1 cellular context compared by ENCODE assay signal in the genomic region with DNA sequence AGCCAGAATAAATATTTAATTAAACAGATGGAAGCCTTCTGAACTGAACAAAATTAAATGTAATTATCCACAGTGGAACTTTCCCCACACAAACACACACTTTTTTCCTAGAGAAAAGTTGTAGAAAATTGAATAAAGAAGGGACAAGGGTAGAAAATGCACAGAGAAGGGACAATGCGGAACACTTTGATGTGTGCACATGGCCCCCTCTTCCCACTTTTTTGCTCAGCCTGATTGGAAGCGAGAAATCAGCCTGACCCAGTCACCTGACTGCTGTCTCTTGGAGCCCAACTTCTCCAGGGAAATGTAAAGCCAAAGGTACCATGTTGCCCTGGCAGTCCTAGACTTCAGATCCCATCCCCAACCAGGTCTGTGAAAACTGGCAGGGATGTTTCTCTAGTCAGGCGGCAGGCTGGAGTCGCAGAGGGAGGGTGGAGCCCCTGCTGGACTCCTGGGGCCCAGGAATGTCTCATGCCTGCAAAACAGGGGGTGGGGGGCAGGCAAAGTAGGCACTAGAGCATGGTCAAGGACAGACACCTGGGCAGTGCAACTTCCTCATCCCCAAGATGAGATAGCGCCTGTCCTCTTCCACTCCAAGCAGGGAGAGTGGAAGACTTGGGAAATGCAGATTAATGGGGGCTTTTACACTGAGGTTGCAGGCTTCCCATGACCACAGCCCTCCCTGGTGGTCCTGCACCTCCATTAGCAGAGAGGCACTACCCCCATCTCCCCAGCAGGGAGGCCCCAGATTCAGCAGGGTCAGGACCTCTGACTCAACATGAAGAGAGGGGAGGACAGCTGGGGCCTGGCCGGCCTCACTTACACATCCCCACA.
TF ChIP-seq lines count a peak whose summit lies in the region.

No MANE protein-coding gene starts in this region.

TF ChIP-seq in HepG2, 621 proteins besides CTCF, POLR2A, EP300 and RAD21 (continued from another document and continues in another):
- TF ChIP-seq, protein P1, sequence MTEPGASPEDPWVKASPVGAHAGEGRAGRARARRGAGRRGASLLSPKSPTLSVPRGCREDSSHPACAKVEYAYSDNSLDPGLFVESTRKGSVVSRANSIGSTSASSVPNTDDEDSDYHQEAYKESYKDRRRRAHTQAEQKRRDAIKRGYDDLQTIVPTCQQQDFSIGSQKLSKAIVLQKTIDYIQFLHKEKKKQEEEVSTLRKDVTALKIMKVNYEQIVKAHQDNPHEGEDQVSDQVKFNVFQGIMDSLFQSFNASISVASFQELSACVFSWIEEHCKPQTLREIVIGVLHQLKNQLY (CRISPR knock-in tag; IDR thresholded peaks at IDR 0.05) = no peak
- TF ChIP-seq SRY (CRISPR knock-in tag; IDR thresholded peaks at IDR 0.05) (no peak), SP4 (CRISPR knock-in tag; IDR thresholded peaks at IDR 0.05) (no peak; the same call in 1 of the 2 replicates), ZNF644 (CRISPR knock-in tag; IDR thresholded peaks at IDR 0.05; ENCODE audit: low read depth) (peak; percentile 65; the same call in 1 of the 2 replicates), ARID3A (IDR thresholded peaks at IDR 0.05; ENCODE audit: low read depth, low read length) (no peak; the same call in 1 of the 2 replicates), FOXK2 (IDR thresholded peaks at IDR 0.05) (no peak), ZBTB4 (CRISPR knock-in tag; IDR thresholded peaks at IDR 0.05; ENCODE audit: borderline replicate concordance) (0 out of 2 replicates have a peak, but pooled peaks have one; percentile 38), YEATS4 (CRISPR knock-in tag; IDR thresholded peaks at IDR 0.05; ENCODE audit: borderline replicate concordance) (no peak), ZNF773 (CRISPR knock-in tag; IDR thresholded peaks at IDR 0.05; ENCODE audit: borderline replicate concordance) (no peak), ZFP82 (CRISPR knock-in tag; IDR thresholded peaks at IDR 0.05; ENCODE audit: borderline replicate concordance) (no peak), CREBL2 (CRISPR knock-in tag; IDR thresholded peaks at IDR 0.05; ENCODE audit: borderline replicate concordance) (no peak), REPIN1 (CRISPR knock-in tag; IDR thresholded peaks at IDR 0.05; ENCODE audit: borderline replicate concordance, low read depth) (0 out of 2 replicates have a peak, but pooled peaks have one; percentile 3), REL (CRISPR knock-in tag; conservative IDR thresholded peaks at IDR 0.05) (peak; percentile 46; the same call in 1 of the 2 replicates), ZFP36L1 (CRISPR knock-in tag; IDR thresholded peaks at IDR 0.05) (no peak), RBM39 (IDR thresholded peaks at IDR 0.05; ENCODE audit: low read depth, low read length, poor library complexity, severe bottlenecking) (no peak), ZNF20 (CRISPR knock-in tag; IDR thresholded peaks at IDR 0.05) (no peak), MBNL3 (CRISPR knock-in tag; conservative IDR thresholded peaks at IDR 0.05) (no peak), RXRB (CRISPR knock-in tag; IDR thresholded peaks at IDR 0.05; ENCODE audit: borderline replicate concordance) (peak; percentile 49; the same call in 1 of the 2 replicates), NFE2 (CRISPR knock-in tag; IDR thresholded peaks at IDR 0.05) (no peak), CENPT (CRISPR knock-in tag; IDR thresholded peaks at IDR 0.05; ENCODE audit: low read depth) (no peak), NFIC (IDR thresholded peaks at IDR 0.05; ENCODE audit: low read length) (peak; percentile 19), ZNF577 (CRISPR knock-in tag; IDR thresholded peaks at IDR 0.05; ENCODE audit: borderline replicate concordance, low read depth) (no peak), PRDM15 (CRISPR knock-in tag; IDR thresholded peaks at IDR 0.05) (no peak; the same call in 1 of the 2 replicates), NFKB2 (CRISPR knock-in tag; IDR thresholded peaks at IDR 0.05; ENCODE audit: borderline replicate concordance) (peak; percentile 68; the same call in 1 of the 2 replicates), SP5 (CRISPR knock-in tag; IDR thresholded peaks at IDR 0.05; ENCODE audit: borderline replicate concordance, low read depth) (0 out of 2 replicates have a peak, but pooled peaks have one; percentile 58), JDP2 (CRISPR knock-in tag; IDR thresholded peaks at IDR 0.05; ENCODE audit: borderline replicate concordance) (no peak; the same call in 1 of the 2 replicates), NFKBIZ (CRISPR knock-in tag; IDR thresholded peaks at IDR 0.05) (no peak), PAWR (CRISPR knock-in tag; IDR thresholded peaks at IDR 0.05; ENCODE audit: borderline replicate concordance) (no peak), ATF7 (IDR thresholded peaks at IDR 0.05) (no peak), ATF7 (CRISPR knock-in tag; IDR thresholded peaks at IDR 0.05) (no peak), SOX5 (CRISPR knock-in tag; IDR thresholded peaks at IDR 0.05; ENCODE audit: borderline replicate concordance) (no peak), ZNF550 (CRISPR knock-in tag; IDR thresholded peaks at IDR 0.05; ENCODE audit: borderline replicate concordance) (no peak)
- TF ChIP-seq, protein P2, sequence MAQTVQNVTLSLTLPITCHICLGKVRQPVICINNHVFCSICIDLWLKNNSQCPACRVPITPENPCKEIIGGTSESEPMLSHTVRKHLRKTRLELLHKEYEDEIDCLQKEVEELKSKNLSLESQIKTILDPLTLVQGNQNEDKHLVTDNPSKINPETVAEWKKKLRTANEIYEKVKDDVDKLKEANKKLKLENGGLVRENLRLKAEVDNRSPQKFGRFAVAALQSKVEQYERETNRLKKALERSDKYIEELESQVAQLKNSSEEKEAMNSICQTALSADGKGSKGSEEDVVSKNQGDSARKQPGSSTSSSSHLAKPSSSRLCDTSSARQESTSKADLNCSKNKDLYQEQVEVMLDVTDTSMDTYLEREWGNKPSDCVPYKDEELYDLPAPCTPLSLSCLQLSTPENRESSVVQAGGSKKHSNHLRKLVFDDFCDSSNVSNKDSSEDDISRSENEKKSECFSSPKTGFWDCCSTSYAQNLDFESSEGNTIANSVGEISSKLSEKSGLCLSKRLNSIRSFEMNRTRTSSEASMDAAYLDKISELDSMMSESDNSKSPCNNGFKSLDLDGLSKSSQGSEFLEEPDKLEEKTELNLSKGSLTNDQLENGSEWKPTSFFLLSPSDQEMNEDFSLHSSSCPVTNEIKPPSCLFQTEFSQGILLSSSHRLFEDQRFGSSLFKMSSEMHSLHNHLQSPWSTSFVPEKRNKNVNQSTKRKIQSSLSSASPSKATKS (CRISPR knock-in tag; IDR thresholded peaks at IDR 0.05) = no peak
- TF ChIP-seq, protein P3, sequence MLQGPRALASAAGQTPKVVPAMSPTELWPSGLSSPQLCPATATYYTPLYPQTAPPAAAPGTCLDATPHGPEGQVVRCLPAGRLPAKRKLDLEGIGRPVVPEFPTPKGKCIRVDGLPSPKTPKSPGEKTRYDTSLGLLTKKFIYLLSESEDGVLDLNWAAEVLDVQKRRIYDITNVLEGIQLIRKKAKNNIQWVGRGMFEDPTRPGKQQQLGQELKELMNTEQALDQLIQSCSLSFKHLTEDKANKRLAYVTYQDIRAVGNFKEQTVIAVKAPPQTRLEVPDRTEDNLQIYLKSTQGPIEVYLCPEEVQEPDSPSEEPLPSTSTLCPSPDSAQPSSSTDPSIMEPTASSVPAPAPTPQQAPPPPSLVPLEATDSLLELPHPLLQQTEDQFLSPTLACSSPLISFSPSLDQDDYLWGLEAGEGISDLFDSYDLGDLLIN (CRISPR knock-in tag; IDR thresholded peaks at IDR 0.05; ENCODE audit: borderline replicate concordance) = 0 out of 2 replicates have a peak, but pooled peaks have one; percentile 27
- TF ChIP-seq, protein P4, sequence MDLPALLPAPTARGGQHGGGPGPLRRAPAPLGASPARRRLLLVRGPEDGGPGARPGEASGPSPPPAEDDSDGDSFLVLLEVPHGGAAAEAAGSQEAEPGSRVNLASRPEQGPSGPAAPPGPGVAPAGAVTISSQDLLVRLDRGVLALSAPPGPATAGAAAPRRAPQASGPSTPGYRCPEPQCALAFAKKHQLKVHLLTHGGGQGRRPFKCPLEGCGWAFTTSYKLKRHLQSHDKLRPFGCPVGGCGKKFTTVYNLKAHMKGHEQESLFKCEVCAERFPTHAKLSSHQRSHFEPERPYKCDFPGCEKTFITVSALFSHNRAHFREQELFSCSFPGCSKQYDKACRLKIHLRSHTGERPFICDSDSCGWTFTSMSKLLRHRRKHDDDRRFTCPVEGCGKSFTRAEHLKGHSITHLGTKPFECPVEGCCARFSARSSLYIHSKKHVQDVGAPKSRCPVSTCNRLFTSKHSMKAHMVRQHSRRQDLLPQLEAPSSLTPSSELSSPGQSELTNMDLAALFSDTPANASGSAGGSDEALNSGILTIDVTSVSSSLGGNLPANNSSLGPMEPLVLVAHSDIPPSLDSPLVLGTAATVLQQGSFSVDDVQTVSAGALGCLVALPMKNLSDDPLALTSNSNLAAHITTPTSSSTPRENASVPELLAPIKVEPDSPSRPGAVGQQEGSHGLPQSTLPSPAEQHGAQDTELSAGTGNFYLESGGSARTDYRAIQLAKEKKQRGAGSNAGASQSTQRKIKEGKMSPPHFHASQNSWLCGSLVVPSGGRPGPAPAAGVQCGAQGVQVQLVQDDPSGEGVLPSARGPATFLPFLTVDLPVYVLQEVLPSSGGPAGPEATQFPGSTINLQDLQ (CRISPR knock-in tag; IDR thresholded peaks at IDR 0.05) = no peak
- TF ChIP-seq, protein P5, sequence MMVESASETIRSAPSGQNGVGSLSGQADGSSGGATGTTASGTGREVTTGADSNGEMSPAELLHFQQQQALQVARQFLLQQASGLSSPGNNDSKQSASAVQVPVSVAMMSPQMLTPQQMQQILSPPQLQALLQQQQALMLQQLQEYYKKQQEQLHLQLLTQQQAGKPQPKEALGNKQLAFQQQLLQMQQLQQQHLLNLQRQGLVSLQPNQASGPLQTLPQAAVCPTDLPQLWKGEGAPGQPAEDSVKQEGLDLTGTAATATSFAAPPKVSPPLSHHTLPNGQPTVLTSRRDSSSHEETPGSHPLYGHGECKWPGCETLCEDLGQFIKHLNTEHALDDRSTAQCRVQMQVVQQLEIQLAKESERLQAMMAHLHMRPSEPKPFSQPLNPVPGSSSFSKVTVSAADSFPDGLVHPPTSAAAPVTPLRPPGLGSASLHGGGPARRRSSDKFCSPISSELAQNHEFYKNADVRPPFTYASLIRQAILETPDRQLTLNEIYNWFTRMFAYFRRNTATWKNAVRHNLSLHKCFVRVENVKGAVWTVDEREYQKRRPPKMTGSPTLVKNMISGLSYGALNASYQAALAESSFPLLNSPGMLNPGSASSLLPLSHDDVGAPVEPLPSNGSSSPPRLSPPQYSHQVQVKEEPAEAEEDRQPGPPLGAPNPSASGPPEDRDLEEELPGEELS (CRISPR knock-in tag; IDR thresholded peaks at IDR 0.05) = no peak
- TF ChIP-seq, protein P6, sequence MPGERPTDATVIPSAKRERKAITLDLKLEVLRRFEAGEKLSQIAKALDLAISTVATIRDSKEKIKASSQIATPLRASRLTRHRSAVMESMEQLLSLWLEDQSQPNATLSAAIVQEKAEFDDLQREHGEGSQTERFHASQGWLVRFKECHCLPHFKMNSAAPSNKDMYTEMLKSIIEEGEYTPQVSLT (CRISPR knock-in tag; IDR thresholded peaks at IDR 0.05; ENCODE audit: borderline replicate concordance, low read depth) = no peak
